ENCODE assay signal across 15 cellular contexts in the genomic region with DNA sequence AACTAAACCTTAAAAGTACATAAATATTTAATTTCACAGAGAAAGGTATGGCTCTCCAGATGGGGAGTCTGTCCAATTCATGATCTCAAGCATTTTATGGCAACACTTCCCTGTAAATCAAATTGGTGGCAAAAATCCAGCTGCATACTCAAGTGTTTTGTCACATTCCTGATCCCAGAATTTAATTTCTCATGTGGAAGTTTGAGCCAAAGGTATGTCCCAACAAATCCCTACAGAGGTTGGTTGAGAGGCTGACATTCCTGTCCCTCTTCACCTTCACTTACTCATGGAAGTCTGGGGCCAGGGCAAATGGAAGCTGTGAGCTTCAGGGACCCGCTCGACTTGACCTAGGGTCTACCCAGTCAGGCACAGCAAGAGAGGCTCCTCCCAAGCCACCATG. TPM values are rescaled to one million over a fixed set of nuclear protein-coding genes. Genes with fewer than 3 reads are reported as not detected.
A peak's percentile ranks its signal among the peaks of the same experiment; 100 is the strongest.
DNase-seq lines count a peak whose midpoint lies in the region; ATAC-seq and TF ChIP-seq lines count a peak whose summit lies in the region.
"Had no signal": no experiment of that assay in that cellular context is flagged by ENCODE, and none has a peak within 500 bp of the region (broad histone marks: within the 10 kb centered on the region; RNA-seq: fewer than 3 reads in every experiment).

No MANE protein-coding gene starts in this region.

- no peak for TF ChIP-seq RAD21 in SK-N-SH (IDR thresholded peaks at IDR 0.05; ENCODE audit: low read length)

- H3K9me3 Mint-ChIP-seq in activated CD8-positive, alpha-beta T cell treated with anti-CD3 and anti-CD28 coated beads, Interleukin-2, amount 10 ng/mL, durations not matched to agents 7 days and 5 days (ENCODE audit: insufficient read depth): no peaks in the 10 kb centered on the region
- H3K9me3 Mint-ChIP-seq: activated T-cell treated with anti-CD3 and anti-CD28 coated beads, Interleukin-2, amount 50 U/mL, for 72 hours; brain had no signal

- H3K9me3 ChIP-seq in SK-N-SH (no peaks in the 10 kb centered on the region), gastrocnemius medialis (no peaks in the 10 kb centered on the region)

- H3K36me3 Mint-ChIP-seq in activated CD8-positive, alpha-beta T cell treated with anti-CD3 and anti-CD28 coated beads, Interleukin-2, amount 10 ng/mL, durations not matched to agents 7 days and 5 days (ENCODE audit: low read depth): peaks cover 61% of the 10 kb centered on the region

- H3K27ac ChIP-seq in SK-N-SH (ENCODE audit: low read depth in 2 of 2, low read length in 1 of 2) (peak overlapping the region; percentile 23 to 58), gastrocnemius medialis (peak overlapping the region; percentile 5 to 80 (median 53))

- H3K27me3 Mint-ChIP-seq in activated CD8-positive, alpha-beta T cell treated with anti-CD3 and anti-CD28 coated beads, Interleukin-2, amount 10 ng/mL, durations not matched to agents 7 days and 5 days (ENCODE audit: low read depth): peaks cover 2% of the 10 kb centered on the region
- H3K27me3 Mint-ChIP-seq: activated CD4-positive, alpha-beta T cell treated with anti-CD3 and anti-CD28 coated beads for 36 hours had no signal

- CTCF ChIA-PET in SK-N-SH (lab: Yijun Ruan, JAX): interaction anchor here (0.8 to 1.3 kb wide), 3 partner anchors 159 to 325 kb away, joined by 3 to 6 read pairs (median 4); no protein-coding TSS in a partner anchor
- CTCF ChIA-PET in activated CD8-positive, alpha-beta T cell treated with anti-CD3 and anti-CD28 coated beads, Interleukin-2, amount 10 ng/mL, durations not matched to agents 7 days and 5 days (lab: Charles Lee): interaction anchor here (1.0 to 1.2 kb wide), 4 partner anchors 9 to 325 kb away, joined by 3 to 5 read pairs (median 4); a partner anchor contains a TSS

- H3K79me2 ChIP-seq in SK-N-SH (ENCODE audit: insufficient read depth): peaks cover 100% of the 10 kb centered on the region

- H2AFZ ChIP-seq in SK-N-SH (ENCODE audit: low read depth): no peak overlapping the region

- ATAC-seq in gastrocnemius medialis (no peak), GM21737 (IDR thresholded peaks at IDR 0.05; ENCODE audit: unreplicated experiment) (no peak)
- no peak for ATAC-seq in activated CD8-positive, alpha-beta T cell treated with anti-CD3 and anti-CD28 coated beads, Interleukin-2, amount 10 ng/mL, durations not matched to agents 7 days and 5 days
- ATAC-seq: activated CD4-positive, alpha-beta T cell treated with anti-CD3 and anti-CD28 coated beads for 36 hours; activated T-cell treated with anti-CD3 and anti-CD28 coated beads, Interleukin-2, amount 50 U/mL, for 72 hours had no signal

- H3K9ac ChIP-seq in SK-N-SH: no peak overlapping the region

- peaks cover 16% of the 10 kb centered on the region for H3F3A ChIP-seq in SK-N-SH (replicated peaks; ENCODE audit: insufficient read depth)

- in situ Hi-C loops in gastrocnemius medialis (cut with MboI; ENCODE audit: low sequenced_read_pairs in 4 of 4): no loop called here

- H3K36me3 ChIP-seq in SK-N-SH (replicated peaks in 1 of 2; ENCODE audit: control insufficient read depth in 1 of 2, insufficient read depth in 2 of 2, low read length in 1 of 2) (peaks cover 19 to 46% of the 10 kb centered on the region in 2 experiments), gastrocnemius medialis (no peaks in the 10 kb centered on the region)

- TF ChIP-seq EP300 in SK-N-SH (IDR thresholded peaks at IDR 0.05; ENCODE audit: borderline replicate concordance in 1 of 2, low read depth in 1 of 2, low read length in 1 of 2): 0 out of 4 replicates have a peak, but pooled peaks of 1 of the 2 experiments have one; percentile 41

- peak; percentile 71 for DNase-seq in GM04503 (ENCODE audit: low read depth)
- no peak for DNase-seq in SK-N-SH
- DNase-seq in fibroblast of pulmonary artery (ENCODE audit: low read depth): peak; percentile 77
- DNase-seq in gastrocnemius medialis: no peak
- DNase-seq in NCI-H187 (lab: John Stamatoyannopoulos, UW): no peak
- no peak for DNase-seq in activated CD8-positive, alpha-beta T cell treated with anti-CD3 and anti-CD28 coated beads, Interleukin-2, amount 10 ng/mL, durations not matched to agents 7 days and 5 days
- no peak for DNase-seq in stimulated activated CD4-positive, alpha-beta T cell treated with anti-CD3 and anti-CD28 coated beads, Interleukin-1b, Interleukin-23, amount 100 ng/mL, for 48 hours
- DNase-seq: activated CD4-positive, alpha-beta T cell treated with anti-CD3 and anti-CD28 coated beads for 36 hours; activated T-cell treated with anti-CD3 and anti-CD28 coated beads, Interleukin-2, amount 50 U/mL, for 72 hours; stimulated activated CD4-positive, alpha-beta T cell treated with anti-CD3 and anti-CD28 coated beads, Interleukin-4, amount 100 ng/mL, for 1 hour; stimulated activated naive CD4-positive, alpha-beta T cell treated with Interleukin-2 at 50 U/mL for 16 hours; SW 1271 had no signal

- 0 out of 2 replicates have a peak overlapping the region, but pooled peaks have one; percentile 23 for H3K4me2 ChIP-seq in SK-N-SH

- H3K27me3 ChIP-seq in SK-N-SH (ENCODE audit: insufficient read depth) (no peaks in the 10 kb centered on the region), gastrocnemius medialis (no peaks in the 10 kb centered on the region)

- no peaks in the 10 kb centered on the region for H3K9me2 ChIP-seq in SK-N-SH

- WGBS in SK-N-SH (ENCODE audit: low lambda C conversion rate): no CpG with 5 or more reads among the region's 2 CpGs

- no peak overlapping the region for H3K4me3 ChIP-seq in SK-N-SH (ENCODE audit: low read depth in 2 of 2, low read length in 1 of 2)
- no peak overlapping the region for H3K4me3 ChIP-seq in fibroblast of pulmonary artery (replicated peaks; ENCODE audit: low read depth, low read length)
- no peak overlapping the region for H3K4me3 ChIP-seq in gastrocnemius medialis

- H3K4me1 ChIP-seq in SK-N-SH (ENCODE audit: control insufficient read depth in 1 of 2, insufficient read depth in 2 of 2, low read depth in 1 of 2, low read length in 1 of 2) (peaks cover 60 to 66% of the 10 kb centered on the region in 2 experiments), gastrocnemius medialis (peaks cover 60 to 79% of the 10 kb centered on the region in 2 donors)

- H4K20me1 ChIP-seq in SK-N-SH (ENCODE audit: insufficient read depth): peaks cover 98% of the 10 kb centered on the region

- no peak overlapping the region for H3K4me3 Mint-ChIP-seq in activated CD8-positive, alpha-beta T cell treated with anti-CD3 and anti-CD28 coated beads, Interleukin-2, amount 10 ng/mL, durations not matched to agents 7 days and 5 days
- H3K4me3 Mint-ChIP-seq: activated CD4-positive, alpha-beta T cell treated with anti-CD3 and anti-CD28 coated beads for 36 hours; activated T-cell treated with anti-CD3 and anti-CD28 coated beads, Interleukin-2, amount 50 U/mL, for 72 hours; CD14-positive monocyte had no signal

- no peak overlapping the region for H3K27ac Mint-ChIP-seq in activated CD8-positive, alpha-beta T cell treated with anti-CD3 and anti-CD28 coated beads, Interleukin-2, amount 10 ng/mL, durations not matched to agents 7 days and 5 days
- H3K27ac Mint-ChIP-seq: activated CD4-positive, alpha-beta T cell treated with anti-CD3 and anti-CD28 coated beads for 36 hours; activated T-cell treated with anti-CD3 and anti-CD28 coated beads, Interleukin-2, amount 50 U/mL, for 72 hours had no signal

- intact Hi-C loops in gastrocnemius medialis (cut with DNase I; ENCODE audit: low total_unique reads): no loop called here

- TF ChIP-seq CTCF in SK-N-SH (IDR thresholded peaks at IDR 0.05) (no peak), fibroblast of pulmonary artery (IDR thresholded peaks at IDR 0.05; ENCODE audit: low read length, missing control alignments) (no peak), gastrocnemius medialis (IDR thresholded peaks at IDR 0.05 in 4 of 5, conservative IDR thresholded peaks at IDR 0.05 in 1 of 5) (no peak)

- H3K4me1 Mint-ChIP-seq in activated CD8-positive, alpha-beta T cell treated with anti-CD3 and anti-CD28 coated beads, Interleukin-2, amount 10 ng/mL, durations not matched to agents 7 days and 5 days (ENCODE audit: low read depth): peaks cover 66% of the 10 kb centered on the region

- POLR2A ChIA-PET in SK-N-SH (lab: Yijun Ruan, JAX): interaction anchor here (1.0 kb wide), 1 partner anchor 158 kb away, joined by 3 read pairs; no protein-coding TSS in a partner anchor
- POLR2A ChIA-PET in activated CD8-positive, alpha-beta T cell treated with anti-CD3 and anti-CD28 coated beads, Interleukin-2, amount 10 ng/mL, durations not matched to agents 7 days and 5 days (lab: Charles Lee): interaction anchor here (0.6 to 1.2 kb wide), 4 partner anchors 17 to 383 kb away, joined by 3 to 9 read pairs (median 6); a partner anchor contains a TSS

- TF ChIP-seq POLR2A in gastrocnemius medialis (IDR thresholded peaks at IDR 0.05): no peak

TF ChIP-seq in SK-N-SH, 30 proteins besides CTCF, POLR2A, EP300 and RAD21:
- TF ChIP-seq NFIC (IDR thresholded peaks at IDR 0.05; ENCODE audit: borderline replicate concordance) (peak; percentile 72), FOSL2 (IDR thresholded peaks at IDR 0.05; ENCODE audit: borderline replicate concordance, low read depth) (0 out of 2 replicates have a peak, but pooled peaks have one; percentile 5), RXRA (IDR thresholded peaks at IDR 0.05; ENCODE audit: borderline replicate concordance, low read depth) (no peak), FOXM1 (IDR thresholded peaks at IDR 0.05; ENCODE audit: low read depth) (no peak), TEAD4 (IDR thresholded peaks at IDR 0.05; ENCODE audit: borderline replicate concordance, insufficient read depth) (0 out of 2 replicates have a peak, but pooled peaks have one; percentile 22), RCOR1 (IDR thresholded peaks at IDR 0.05; ENCODE audit: low read length) (no peak), TCF12 (IDR thresholded peaks at IDR 0.05) (0 out of 2 replicates have a peak, but pooled peaks have one; percentile 8)
- TF ChIP-seq, protein P1, sequence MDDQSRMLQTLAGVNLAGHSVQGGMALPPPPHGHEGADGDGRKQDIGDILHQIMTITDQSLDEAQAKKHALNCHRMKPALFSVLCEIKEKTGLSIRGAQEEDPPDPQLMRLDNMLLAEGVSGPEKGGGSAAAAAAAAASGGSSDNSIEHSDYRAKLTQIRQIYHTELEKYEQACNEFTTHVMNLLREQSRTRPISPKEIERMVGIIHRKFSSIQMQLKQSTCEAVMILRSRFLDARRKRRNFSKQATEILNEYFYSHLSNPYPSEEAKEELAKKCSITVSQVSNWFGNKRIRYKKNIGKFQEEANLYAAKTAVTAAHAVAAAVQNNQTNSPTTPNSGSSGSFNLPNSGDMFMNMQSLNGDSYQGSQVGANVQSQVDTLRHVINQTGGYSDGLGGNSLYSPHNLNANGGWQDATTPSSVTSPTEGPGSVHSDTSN (IDR thresholded peaks at IDR 0.05): peak; percentile 53
TF ChIP-seq in SK-N-SH: peak in this region for 5.

RNA-seq across cellular contexts. Expression of a gene that starts 17.7 kb away (rescaled TPM):
- polyA plus RNA-seq in SK-N-SH (2012; rRNA removed): 7.5 and 12.8 TPM in 2 replicates
- polyA plus RNA-seq in SK-N-SH (2012; cell fraction: cytosol; rRNA removed): 4.9 and 5.2 TPM in 2 replicates
- 12.9 and 16.8 TPM in 2 replicates for polyA plus RNA-seq in SK-N-SH (2012; cell fraction: nucleus; rRNA removed)
- 10 to 100 TPM in 1 of 4 donors, 1 to 10 TPM in 3; 6.8 to 12.0 (median 7.6) TPM for total RNA-seq in gastrocnemius medialis
- 10 to 100 TPM; 16.5 to 19.2 TPM for total RNA-seq in activated CD8-positive, alpha-beta T cell treated with anti-CD3 and anti-CD28 coated beads, Interleukin-2, amount 10 ng/mL, durations not matched to agents 7 days and 5 days

Comparison
In these comparisons a context has a peak if more than half of its experiments do, and no peak if none do; other contexts are left out.
1. DNase-seq: peak in GM04503 (single experiment) and fibroblast of pulmonary artery (single experiment); none in SK-N-SH (single experiment), gastrocnemius medialis (0 of 2), NCI-H187 (0 of 2), activated CD8-positive, alpha-beta T cell treated with anti-CD3 and anti-CD28 coated beads, Interleukin-2, amount 10 ng/mL, durations not matched to agents 7 days and 5 days (single experiment) and stimulated activated CD4-positive, alpha-beta T cell treated with anti-CD3 and anti-CD28 coated beads, Interleukin-1b, Interleukin-23, amount 100 ng/mL, for 48 hours (single experiment).